In genomic region chr10:73789659-73790055, GRCh38 we compare ENCODE assay signal across 25 cellular contexts. TPM values are rescaled to one million over a fixed set of nuclear protein-coding genes. Genes with fewer than 3 reads are reported as not detected.
A peak's percentile ranks its signal among the peaks of the same experiment; 100 is the strongest.
DNase-seq lines count a peak whose midpoint lies in the region; ATAC-seq and TF ChIP-seq lines count a peak whose summit lies in the region.
"Had no signal": no experiment of that assay in that cellular context is flagged by ENCODE, and none has a peak within 500 bp of the region (broad histone marks: within the 10 kb centered on the region; RNA-seq: fewer than 3 reads in every experiment).

No MANE protein-coding gene starts in this region.

- H3K27ac Mint-ChIP-seq in central memory CD8-positive, alpha-beta T cell (ENCODE audit: low read depth), result peak overlapping the region; percentile 60
- no peak overlapping the region for H3K27ac Mint-ChIP-seq in neural crest cell (ENCODE audit: unreplicated experiment)
- no peak overlapping the region for H3K27ac Mint-ChIP-seq in type B pancreatic cell
- no peak overlapping the region for H3K27ac Mint-ChIP-seq in activated CD4-positive, alpha-beta T cell treated with anti-CD3 and anti-CD28 coated beads for 36 hours
- H3K27ac Mint-ChIP-seq: B cell had no signal

- POLR2A ChIA-PET in RWPE1 (lab: Yijun Ruan, JAX; ENCODE audit: low non-redundant PET), result no interaction called here
- POLR2A ChIA-PET in activated CD4-positive, alpha-beta T cell treated with anti-CD3 and anti-CD28 coated beads for 36 hours (lab: Charles Lee), result no interaction called here

- ATAC-seq in central memory CD8-positive, alpha-beta T cell (replicated peaks; ENCODE audit: extremely low read depth, poor library complexity, severe bottlenecking), result no peak
- ATAC-seq in activated CD4-positive, alpha-beta T cell treated with anti-CD3 and anti-CD28 coated beads for 36 hours, result no peak
- ATAC-seq in HG03442 (IDR thresholded peaks at IDR 0.05; ENCODE audit: unreplicated experiment), result no peak
- ATAC-seq: HCT116, K562, Panc1 had no signal

- intact Hi-C loops in activated CD4-positive, alpha-beta T cell treated with anti-CD3 and anti-CD28 coated beads for 36 hours (cut with DNase I, micrococcal nuclease), result loop anchor here in 1 of 2 experiments (5.0 to 10.0 kb wide), 3 partner anchors 622 to 1443 kb away; partner anchors contain the start of genes ECD, FAM149B1 and SAMD8

- DNase-seq in RWPE1 (ENCODE audit: low spot score) (no peak), neural crest cell (ENCODE audit: low read depth, low spot score) (no peak), type B pancreatic cell (ENCODE audit: extremely low spot score, unreplicated experiment) (no peak), A172 (ENCODE audit: low spot score) (no peak)
- DNase-seq in central memory CD8-positive, alpha-beta T cell (ENCODE audit: low spot score in 2 of 2), result no peak
- no peak for DNase-seq in activated CD4-positive, alpha-beta T cell treated with anti-CD3 and anti-CD28 coated beads for 36 hours
- DNase-seq: Calu3, DMS79 treated with DMSO at 0.1 percent for 48 hours, GF-D8, Kasumi-1, NCI-H1092 treated with DMSO at 0.1 percent for 48 hours, NCI-H1436, NCI-H187, NCI-H2081 treated with DMSO at 0.1 percent for 48 hours, NCI-H2171, NCI-H226, NCI-H510A, NCI-H69, SK-N-SH had no signal

- no peak for TF ChIP-seq CTCF in RWPE1 (conservative IDR thresholded peaks at IDR 0.05; ENCODE audit: low read depth)
- TF ChIP-seq CTCF in neural crest cell (conservative IDR thresholded peaks at IDR 0.05), result no peak
- no peak for TF ChIP-seq CTCF in type B pancreatic cell (conservative IDR thresholded peaks at IDR 0.05)

- H3K27ac ChIP-seq in RWPE1, result 0 out of 2 replicates have a peak overlapping the region, but pooled peaks have one; percentile 0
- H3K27ac ChIP-seq: C4-2B had no signal

- no peaks in the 10 kb centered on the region for H3K27me3 Mint-ChIP-seq in central memory CD8-positive, alpha-beta T cell
- H3K27me3 Mint-ChIP-seq in neural crest cell (ENCODE audit: low read depth), result no peaks in the 10 kb centered on the region
- H3K27me3 Mint-ChIP-seq in type B pancreatic cell, result no peaks in the 10 kb centered on the region
- H3K27me3 Mint-ChIP-seq in activated CD4-positive, alpha-beta T cell treated with anti-CD3 and anti-CD28 coated beads for 36 hours, result no peaks in the 10 kb centered on the region
- H3K27me3 Mint-ChIP-seq: B cell had no signal

- H3K36me3 Mint-ChIP-seq in central memory CD8-positive, alpha-beta T cell (ENCODE audit: insufficient read depth), result peaks cover 44% of the 10 kb centered on the region
- H3K36me3 Mint-ChIP-seq in neural crest cell (ENCODE audit: low read depth) (peaks cover 8% of the 10 kb centered on the region), type B pancreatic cell (peaks cover 4% of the 10 kb centered on the region)
- H3K36me3 Mint-ChIP-seq in activated CD4-positive, alpha-beta T cell treated with anti-CD3 and anti-CD28 coated beads for 36 hours (ENCODE audit: low read depth), result peaks cover 29% of the 10 kb centered on the region

- no peak overlapping the region for H3K4me3 Mint-ChIP-seq in central memory CD8-positive, alpha-beta T cell
- H3K4me3 Mint-ChIP-seq in neural crest cell (peak overlapping the region; percentile 71), type B pancreatic cell (peak overlapping the region; percentile 45)
- H3K4me3 Mint-ChIP-seq in activated CD4-positive, alpha-beta T cell treated with anti-CD3 and anti-CD28 coated beads for 36 hours, result no peak overlapping the region
- H3K4me3 Mint-ChIP-seq: B cell had no signal

- peaks cover 26% of the 10 kb centered on the region for H3K4me1 Mint-ChIP-seq in central memory CD8-positive, alpha-beta T cell
- peaks cover 37% of the 10 kb centered on the region for H3K4me1 Mint-ChIP-seq in neural crest cell
- H3K4me1 Mint-ChIP-seq in type B pancreatic cell (ENCODE audit: unreplicated experiment), result peaks cover 7% of the 10 kb centered on the region
- H3K4me1 Mint-ChIP-seq in activated CD4-positive, alpha-beta T cell treated with anti-CD3 and anti-CD28 coated beads for 36 hours, result peaks cover 19% of the 10 kb centered on the region

- H3K9me3 Mint-ChIP-seq in central memory CD8-positive, alpha-beta T cell, result no peaks in the 10 kb centered on the region
- H3K9me3 Mint-ChIP-seq in neural crest cell (no peaks in the 10 kb centered on the region), type B pancreatic cell (no peaks in the 10 kb centered on the region)
- no peaks in the 10 kb centered on the region for H3K9me3 Mint-ChIP-seq in activated CD4-positive, alpha-beta T cell treated with anti-CD3 and anti-CD28 coated beads for 36 hours (ENCODE audit: low read depth)

- CTCF ChIA-PET in RWPE1 (lab: Yijun Ruan, JAX), result no interaction called here
- CTCF ChIA-PET in activated CD4-positive, alpha-beta T cell treated with anti-CD3 and anti-CD28 coated beads for 36 hours (lab: Charles Lee), result interaction anchor here (0.6 kb wide), 1 partner anchor 90 kb away, joined by 3 read pairs; no protein-coding TSS in a partner anchor

RNA-seq across cellular contexts. Expression of gene ZSWIM8, which starts 4.3 kb away (rescaled TPM):
- total RNA-seq in neural crest cell, result 74.9 and 75.7 TPM in 2 replicates
- 131 and 139 TPM in 2 replicates for total RNA-seq in type B pancreatic cell (ENCODE audit: low replicate concordance)
- 10 to 100 TPM; 40.1 to 67.3 TPM for total RNA-seq in activated CD4-positive, alpha-beta T cell treated with anti-CD3 and anti-CD28 coated beads for 36 hours
- 32.3 and 47.9 TPM in 2 replicates for total RNA-seq in A172 (2014; rRNA removed; shearing (Covaris generic))

RNA-seq across cellular contexts. Expression of gene CHCHD1, which starts 7.8 kb away (rescaled TPM):
- 34.8 and 38.9 TPM in 2 replicates for total RNA-seq in neural crest cell
- total RNA-seq in type B pancreatic cell (ENCODE audit: low replicate concordance), result 32.6 and 37.1 TPM in 2 replicates
- total RNA-seq in activated CD4-positive, alpha-beta T cell treated with anti-CD3 and anti-CD28 coated beads for 36 hours, result 10 to 100 TPM; 12.7 to 37.1 TPM
- 77.6 and 90.0 TPM in 2 replicates for total RNA-seq in A172 (2014; rRNA removed; shearing (Covaris generic))

RNA-seq across cellular contexts. Expression of gene NDST2, which starts 21.7 kb away (rescaled TPM):
- total RNA-seq in neural crest cell, result 27.6 and 35.7 TPM in 2 replicates
- 27.1 and 33.5 TPM in 2 replicates for total RNA-seq in type B pancreatic cell (ENCODE audit: low replicate concordance)
- total RNA-seq in activated CD4-positive, alpha-beta T cell treated with anti-CD3 and anti-CD28 coated beads for 36 hours, result 10 to 100 TPM; 54.7 to 65.0 TPM
- 12.2 and 13.5 TPM in 2 replicates for total RNA-seq in A172 (2014; rRNA removed; shearing (Covaris generic))

RNA-seq across cellular contexts. Expression of gene SEC24C, which starts 45.5 kb away (rescaled TPM):
- total RNA-seq in neural crest cell (81.4 and 85.9 TPM in 2 replicates), type B pancreatic cell (ENCODE audit: low replicate concordance) (75.5 and 90.3 TPM in 2 replicates)
- total RNA-seq in activated CD4-positive, alpha-beta T cell treated with anti-CD3 and anti-CD28 coated beads for 36 hours, result 10 to 100 TPM; 84.6 to 88.2 TPM
- 79.0 and 83.2 TPM in 2 replicates for total RNA-seq in A172 (2014; rRNA removed; shearing (Covaris generic))

Comparison
In these comparisons a context has a peak if more than half of its experiments do, and no peak if none do; other contexts are left out.
1. H3K4me3 Mint-ChIP-seq: peak in neural crest cell (single experiment) and type B pancreatic cell (single experiment); none in central memory CD8-positive, alpha-beta T cell (single experiment) and activated CD4-positive, alpha-beta T cell treated with anti-CD3 and anti-CD28 coated beads for 36 hours (single experiment).